Comparison of ENCODE assay signal across 1 cellular context in the genomic region with DNA sequence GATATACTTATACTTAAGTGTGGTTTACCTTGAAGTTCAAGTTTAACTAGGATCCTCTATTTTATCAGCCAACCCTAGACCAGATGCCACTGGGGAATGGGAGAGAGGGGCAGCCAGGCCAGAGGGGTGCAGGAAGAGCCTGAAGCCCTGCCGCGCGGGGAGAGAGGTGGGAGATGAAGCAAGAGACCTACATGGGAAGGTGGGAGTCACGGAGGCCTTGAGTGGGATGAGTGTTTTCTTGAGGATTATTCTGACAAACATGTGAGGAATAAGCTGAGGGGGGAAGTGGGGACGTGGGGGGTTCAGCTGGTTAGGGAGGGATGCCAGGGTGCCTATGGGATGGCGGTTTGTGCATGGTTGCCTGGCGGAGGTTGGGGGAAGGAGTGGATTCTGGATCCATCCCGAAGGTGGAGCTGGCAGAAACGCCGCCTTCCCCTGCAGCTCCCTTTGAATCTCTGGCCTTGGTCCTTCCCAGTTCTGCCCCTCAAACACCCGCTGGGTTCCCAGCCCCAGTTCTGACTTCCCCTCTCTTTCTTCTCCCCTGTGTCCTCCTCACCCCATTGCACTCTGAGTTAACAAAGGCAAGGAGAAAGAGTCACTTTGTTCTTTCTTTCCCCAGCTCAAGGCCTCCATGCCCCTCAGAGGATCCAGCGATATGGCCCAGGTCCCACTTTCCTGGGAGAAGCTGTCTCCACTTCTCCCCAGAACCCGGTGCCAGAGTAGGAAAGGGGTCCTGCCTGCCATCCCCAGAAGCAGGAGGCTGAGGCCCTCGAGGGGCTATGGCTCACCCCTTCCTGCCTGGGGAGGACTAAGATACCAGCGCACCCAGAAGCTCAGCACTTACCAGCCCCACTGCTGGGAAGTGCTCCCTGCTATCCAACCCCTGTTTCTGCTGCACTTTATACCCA.
TF ChIP-seq lines count a peak whose summit lies in the region.

No MANE protein-coding gene starts in this region.

TF ChIP-seq in HEK293, 187 proteins besides CTCF, POLR2A, EP300 and RAD21 (continued from another document):
- TF ChIP-seq, protein P1, sequence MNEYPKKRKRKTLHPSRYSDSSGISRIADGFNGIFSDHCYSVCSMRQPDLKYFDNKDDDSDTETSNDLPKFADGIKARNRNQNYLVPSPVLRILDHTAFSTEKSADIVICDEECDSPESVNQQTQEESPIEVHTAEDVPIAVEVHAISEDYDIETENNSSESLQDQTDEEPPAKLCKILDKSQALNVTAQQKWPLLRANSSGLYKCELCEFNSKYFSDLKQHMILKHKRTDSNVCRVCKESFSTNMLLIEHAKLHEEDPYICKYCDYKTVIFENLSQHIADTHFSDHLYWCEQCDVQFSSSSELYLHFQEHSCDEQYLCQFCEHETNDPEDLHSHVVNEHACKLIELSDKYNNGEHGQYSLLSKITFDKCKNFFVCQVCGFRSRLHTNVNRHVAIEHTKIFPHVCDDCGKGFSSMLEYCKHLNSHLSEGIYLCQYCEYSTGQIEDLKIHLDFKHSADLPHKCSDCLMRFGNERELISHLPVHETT (tag by site-specific recombination; IDR thresholded peaks at IDR 0.05) = no peak
- TF ChIP-seq, protein P2, sequence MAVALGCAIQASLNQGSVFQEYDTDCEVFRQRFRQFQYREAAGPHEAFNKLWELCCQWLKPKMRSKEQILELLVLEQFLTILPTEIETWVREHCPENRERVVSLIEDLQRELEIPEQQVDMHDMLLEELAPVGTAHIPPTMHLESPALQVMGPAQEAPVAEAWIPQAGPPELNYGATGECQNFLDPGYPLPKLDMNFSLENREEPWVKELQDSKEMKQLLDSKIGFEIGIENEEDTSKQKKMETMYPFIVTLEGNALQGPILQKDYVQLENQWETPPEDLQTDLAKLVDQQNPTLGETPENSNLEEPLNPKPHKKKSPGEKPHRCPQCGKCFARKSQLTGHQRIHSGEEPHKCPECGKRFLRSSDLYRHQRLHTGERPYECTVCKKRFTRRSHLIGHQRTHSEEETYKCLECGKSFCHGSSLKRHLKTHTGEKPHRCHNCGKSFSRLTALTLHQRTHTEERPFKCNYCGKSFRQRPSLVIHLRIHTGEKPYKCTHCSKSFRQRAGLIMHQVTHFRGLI (tag by site-specific recombination; IDR thresholded peaks at IDR 0.05) = no peak
- TF ChIP-seq, protein P3, sequence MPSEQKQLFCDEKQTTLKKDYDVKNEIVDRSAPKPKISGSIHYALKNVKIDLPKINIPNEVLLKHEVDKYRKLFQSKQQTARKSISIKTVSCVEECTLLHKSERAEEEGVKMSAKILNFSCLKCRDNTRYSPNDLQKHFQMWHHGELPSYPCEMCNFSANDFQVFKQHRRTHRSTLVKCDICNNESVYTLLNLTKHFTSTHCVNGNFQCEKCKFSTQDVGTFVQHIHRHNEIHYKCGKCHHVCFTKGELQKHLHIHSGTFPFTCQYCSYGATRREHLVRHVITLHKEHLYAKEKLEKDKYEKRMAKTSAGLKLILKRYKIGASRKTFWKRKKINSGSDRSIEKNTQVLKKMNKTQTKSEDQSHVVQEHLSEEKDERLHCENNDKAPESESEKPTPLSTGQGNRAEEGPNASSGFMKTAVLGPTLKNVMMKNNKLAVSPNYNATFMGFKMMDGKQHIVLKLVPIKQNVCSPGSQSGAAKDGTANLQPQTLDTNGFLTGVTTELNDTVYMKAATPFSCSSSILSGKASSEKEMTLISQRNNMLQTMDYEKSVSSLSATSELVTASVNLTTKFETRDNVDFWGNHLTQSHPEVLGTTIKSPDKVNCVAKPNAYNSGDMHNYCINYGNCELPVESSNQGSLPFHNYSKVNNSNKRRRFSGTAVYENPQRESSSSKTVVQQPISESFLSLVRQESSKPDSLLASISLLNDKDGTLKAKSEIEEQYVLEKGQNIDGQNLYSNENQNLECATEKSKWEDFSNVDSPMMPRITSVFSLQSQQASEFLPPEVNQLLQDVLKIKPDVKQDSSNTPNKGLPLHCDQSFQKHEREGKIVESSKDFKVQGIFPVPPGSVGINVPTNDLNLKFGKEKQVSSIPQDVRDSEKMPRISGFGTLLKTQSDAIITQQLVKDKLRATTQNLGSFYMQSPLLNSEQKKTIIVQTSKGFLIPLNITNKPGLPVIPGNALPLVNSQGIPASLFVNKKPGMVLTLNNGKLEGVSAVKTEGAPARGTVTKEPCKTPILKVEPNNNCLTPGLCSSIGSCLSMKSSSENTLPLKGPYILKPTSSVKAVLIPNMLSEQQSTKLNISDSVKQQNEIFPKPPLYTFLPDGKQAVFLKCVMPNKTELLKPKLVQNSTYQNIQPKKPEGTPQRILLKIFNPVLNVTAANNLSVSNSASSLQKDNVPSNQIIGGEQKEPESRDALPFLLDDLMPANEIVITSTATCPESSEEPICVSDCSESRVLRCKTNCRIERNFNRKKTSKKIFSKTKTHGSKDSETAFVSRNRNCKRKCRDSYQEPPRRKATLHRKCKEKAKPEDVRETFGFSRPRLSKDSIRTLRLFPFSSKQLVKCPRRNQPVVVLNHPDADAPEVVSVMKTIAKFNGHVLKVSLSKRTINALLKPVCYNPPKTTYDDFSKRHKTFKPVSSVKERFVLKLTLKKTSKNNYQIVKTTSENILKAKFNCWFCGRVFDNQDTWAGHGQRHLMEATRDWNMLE (tag by site-specific recombination; conservative IDR thresholded peaks at IDR 0.05; ENCODE audit: low read depth) = no peak
- TF ChIP-seq ZNF473 (tag by site-specific recombination; IDR thresholded peaks at IDR 0.05) (no peak), ZNF26 (tag by site-specific recombination; IDR thresholded peaks at IDR 0.05) (no peak), PRDM2 (tag by site-specific recombination; IDR thresholded peaks at IDR 0.05; ENCODE audit: borderline replicate concordance) (no peak), ZNF658 (tag by site-specific recombination; IDR thresholded peaks at IDR 0.05) (no peak), SCRT2 (tag by site-specific recombination; IDR thresholded peaks at IDR 0.05) (no peak), EGR2 (tag by site-specific recombination; IDR thresholded peaks at IDR 0.05; ENCODE audit: low read depth) (peak; percentile 85), ZNF843 (tag by site-specific recombination; IDR thresholded peaks at IDR 0.05) (no peak), KLF16 (tag by site-specific recombination; IDR thresholded peaks at IDR 0.05) (no peak), TCF7L2 (IDR thresholded peaks at IDR 0.05; ENCODE audit: borderline replicate concordance, low read depth, low read length) (no peak), SETDB1 (IDR thresholded peaks at IDR 0.05; ENCODE audit: insufficient read length, low read length) (no peak), ZNF280C (tag by site-specific recombination; IDR thresholded peaks at IDR 0.05) (no peak)
- TF ChIP-seq, protein P4, sequence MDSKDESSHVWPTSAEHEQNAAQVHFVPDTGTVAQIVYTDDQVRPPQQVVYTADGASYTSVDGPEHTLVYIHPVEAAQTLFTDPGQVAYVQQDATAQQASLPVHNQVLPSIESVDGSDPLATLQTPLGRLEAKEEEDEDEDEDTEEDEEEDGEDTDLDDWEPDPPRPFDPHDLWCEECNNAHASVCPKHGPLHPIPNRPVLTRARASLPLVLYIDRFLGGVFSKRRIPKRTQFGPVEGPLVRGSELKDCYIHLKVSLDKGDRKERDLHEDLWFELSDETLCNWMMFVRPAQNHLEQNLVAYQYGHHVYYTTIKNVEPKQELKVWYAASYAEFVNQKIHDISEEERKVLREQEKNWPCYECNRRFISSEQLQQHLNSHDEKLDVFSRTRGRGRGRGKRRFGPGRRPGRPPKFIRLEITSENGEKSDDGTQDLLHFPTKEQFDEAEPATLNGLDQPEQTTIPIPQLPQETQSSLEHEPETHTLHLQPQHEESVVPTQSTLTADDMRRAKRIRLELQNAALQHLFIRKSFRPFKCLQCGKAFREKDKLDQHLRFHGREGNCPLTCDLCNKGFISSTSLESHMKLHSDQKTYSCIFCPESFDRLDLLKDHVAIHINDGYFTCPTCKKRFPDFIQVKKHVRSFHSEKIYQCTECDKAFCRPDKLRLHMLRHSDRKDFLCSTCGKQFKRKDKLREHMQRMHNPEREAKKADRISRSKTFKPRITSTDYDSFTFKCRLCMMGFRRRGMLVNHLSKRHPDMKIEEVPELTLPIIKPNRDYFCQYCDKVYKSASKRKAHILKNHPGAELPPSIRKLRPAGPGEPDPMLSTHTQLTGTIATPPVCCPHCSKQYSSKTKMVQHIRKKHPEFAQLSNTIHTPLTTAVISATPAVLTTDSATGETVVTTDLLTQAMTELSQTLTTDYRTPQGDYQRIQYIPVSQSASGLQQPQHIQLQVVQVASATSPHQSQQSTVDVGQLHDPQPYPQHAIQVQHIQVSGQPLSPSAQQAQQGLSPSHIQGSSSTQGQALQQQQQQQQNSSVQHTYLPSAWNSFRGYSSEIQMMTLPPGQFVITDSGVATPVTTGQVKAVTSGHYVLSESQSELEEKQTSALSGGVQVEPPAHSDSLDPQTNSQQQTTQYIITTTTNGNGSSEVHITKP (tag by site-specific recombination; IDR thresholded peaks at IDR 0.05) = peak; percentile 82
- TF ChIP-seq, protein P5, sequence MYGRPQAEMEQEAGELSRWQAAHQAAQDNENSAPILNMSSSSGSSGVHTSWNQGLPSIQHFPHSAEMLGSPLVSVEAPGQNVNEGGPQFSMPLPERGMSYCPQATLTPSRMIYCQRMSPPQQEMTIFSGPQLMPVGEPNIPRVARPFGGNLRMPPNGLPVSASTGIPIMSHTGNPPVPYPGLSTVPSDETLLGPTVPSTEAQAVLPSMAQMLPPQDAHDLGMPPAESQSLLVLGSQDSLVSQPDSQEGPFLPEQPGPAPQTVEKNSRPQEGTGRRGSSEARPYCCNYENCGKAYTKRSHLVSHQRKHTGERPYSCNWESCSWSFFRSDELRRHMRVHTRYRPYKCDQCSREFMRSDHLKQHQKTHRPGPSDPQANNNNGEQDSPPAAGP (tag by site-specific recombination; IDR thresholded peaks at IDR 0.05) = no peak
